In genomic region chr14:103336191-103336590, GRCh38 we compare ENCODE assay signal across 11 cellular contexts. TPM values are rescaled to one million over a fixed set of nuclear protein-coding genes. Genes with fewer than 3 reads are reported as not detected.
A peak's percentile ranks its signal among the peaks of the same experiment; 100 is the strongest.
DNase-seq lines count a peak whose midpoint lies in the region; ATAC-seq and TF ChIP-seq lines count a peak whose summit lies in the region.
"Had no signal": no experiment of that assay in that cellular context is flagged by ENCODE, and none has a peak within 500 bp of the region (broad histone marks: within the 10 kb centered on the region; RNA-seq: fewer than 3 reads in every experiment).

No MANE protein-coding gene starts in this region.

- H3K79me2 ChIP-seq in MM.1S (ENCODE audit: low read length) = peaks cover 33% of the 10 kb centered on the region

- H3K27me3 Mint-ChIP-seq in natural killer cell treated with Interleukin-12 subunit alpha and Interleukin-12 subunit beta and Interleukin-15 and Interleukin-18, amount 100 ng/mL, for 72 hours = no peaks in the 10 kb centered on the region

- no peaks in the 10 kb centered on the region for H3K27me3 ChIP-seq in BLaER1 treated with 17β-estradiol and CSF1 and Interleukin-3, amounts not matched to agents 10 nM and 100 nM
- no peaks in the 10 kb centered on the region for H3K27me3 ChIP-seq in MM.1S (replicated peaks; ENCODE audit: insufficient read depth, low read length)
- H3K27me3 ChIP-seq in dorsolateral prefrontal cortex = no peaks in the 10 kb centered on the region

- peaks cover 64 to 71% (median 67%) of the 10 kb centered on the region in 11 experiments for H4K20me1 ChIP-seq in BLaER1 treated with 17β-estradiol and CSF1 and Interleukin-3, amounts not matched to agents 10 nM and 100 nM
- H4K20me1 ChIP-seq in MM.1S (ENCODE audit: insufficient read depth, low read length) = no peaks in the 10 kb centered on the region

- H2AFZ ChIP-seq in MM.1S (ENCODE audit: low read length) = no peak overlapping the region

- H3F3A ChIP-seq in MM.1S (ENCODE audit: insufficient read depth, low read length) = no peaks in the 10 kb centered on the region

- peak overlapping the region; percentile 79 to 99 (median 91) for H3K4me2 ChIP-seq in BLaER1 treated with 17β-estradiol and CSF1 and Interleukin-3, amounts not matched to agents 10 nM and 100 nM
- H3K4me2 ChIP-seq in MM.1S (ENCODE audit: low read depth, low read length) = peak overlapping the region; percentile 66; the same call in 1 of the 2 replicates

- peaks cover 34 to 73% (median 47%) of the 10 kb centered on the region in 10 experiments for H3K4me1 ChIP-seq in BLaER1 treated with 17β-estradiol and CSF1 and Interleukin-3, amounts not matched to agents 10 nM and 100 nM
- peaks cover 5% of the 10 kb centered on the region; the same call in 1 of the 2 replicates for H3K4me1 ChIP-seq in MM.1S (ENCODE audit: low read length)

- no peaks in the 10 kb centered on the region for H3K9me2 ChIP-seq in MM.1S (replicated peaks; ENCODE audit: insufficient read depth, low read length)

- TF ChIP-seq CTCF in MM.1S (IDR thresholded peaks at IDR 0.05; ENCODE audit: low read length) (no peak), dorsolateral prefrontal cortex (IDR thresholded peaks at IDR 0.05 in 54 of 56, conservative IDR thresholded peaks at IDR 0.05 in 2 of 56; ENCODE audit: low read depth in 1 of 56, partially characterized antibody in 56 of 56) (no peak), GM13976 (IDR thresholded peaks at IDR 0.05; ENCODE audit: borderline replicate concordance, control extremely low read depth, extremely low read depth, insufficient read depth, missing control alignments) (no peak)

- peaks cover 32 to 40% of the 10 kb centered on the region in 2 donors for H3K4me1 Mint-ChIP-seq in natural killer cell treated with Interleukin-12 subunit alpha and Interleukin-12 subunit beta and Interleukin-15 and Interleukin-18, amount 100 ng/mL, for 72 hours (ENCODE audit: low read depth in 2 of 2)

- H3K36me3 ChIP-seq in BLaER1 treated with 17β-estradiol and CSF1 and Interleukin-3, amounts not matched to agents 10 nM and 100 nM = peaks cover 60 to 65% (median 64%) of the 10 kb centered on the region in 11 experiments
- H3K36me3 ChIP-seq in MM.1S (replicated peaks; ENCODE audit: insufficient read depth, low read length) = peaks cover 18% of the 10 kb centered on the region; the same call in 1 of the 2 replicates

- peak overlapping the region; percentile 71 to 100 (median 98) for H3K4me3 ChIP-seq in BLaER1 treated with 17β-estradiol and CSF1 and Interleukin-3, amounts not matched to agents 10 nM and 100 nM
- H3K4me3 ChIP-seq in MM.1S (ENCODE audit: low read length) = no peak overlapping the region
- H3K4me3 ChIP-seq in dorsolateral prefrontal cortex = peak overlapping the region in 56 of 59 donors; percentile 9 to 99 (median 94)

- intact Hi-C loops in dorsolateral prefrontal cortex (cut with DNase I) = no loop called here

- peak overlapping the region; percentile 94 for H3K4me3 Mint-ChIP-seq in natural killer cell treated with Interleukin-12 subunit alpha and Interleukin-12 subunit beta and Interleukin-15 and Interleukin-18, amount 100 ng/mL, for 72 hours

- peak overlapping the region in 2 of 11 experiments; percentile 99; a peak in 2 of 22 replicates for H3K27ac ChIP-seq in BLaER1 treated with 17β-estradiol and CSF1 and Interleukin-3, amounts not matched to agents 10 nM and 100 nM
- H3K27ac ChIP-seq in MM.1S (ENCODE audit: low read length) (no peak overlapping the region), dorsolateral prefrontal cortex (peak overlapping the region in 25 of 59 donors; percentile 2 to 100 (median 100))

- in situ Hi-C loops in GM13976 (cut with MboI; ENCODE audit: low sequenced_read_pairs, unreplicated experiment) = no loop called here

- peak overlapping the region; percentile 73 to 81 for H3K27ac Mint-ChIP-seq in natural killer cell treated with Interleukin-12 subunit alpha and Interleukin-12 subunit beta and Interleukin-15 and Interleukin-18, amount 100 ng/mL, for 72 hours

- peak overlapping the region; percentile 97 to 100 (median 99); a peak in 18 of 22 replicates for H3K9ac ChIP-seq in BLaER1 treated with 17β-estradiol and CSF1 and Interleukin-3, amounts not matched to agents 10 nM and 100 nM
- H3K9ac ChIP-seq in MM.1S (ENCODE audit: low read length) = no peak overlapping the region

- peaks cover 54% of the 10 kb centered on the region for H3K36me3 Mint-ChIP-seq in natural killer cell treated with Interleukin-12 subunit alpha and Interleukin-12 subunit beta and Interleukin-15 and Interleukin-18, amount 100 ng/mL, for 72 hours

- no peak for DNase-seq in MM.1S
- no peak for DNase-seq in dorsolateral prefrontal cortex
- DNase-seq in natural killer cell treated with Interleukin-12 subunit alpha and Interleukin-12 subunit beta and Interleukin-15 and Interleukin-18, amount 100 ng/mL, for 72 hours (ENCODE audit: low spot score) = peak; percentile 59
- no peak for DNase-seq in GM13976 (ENCODE audit: low spot score)
- DNase-seq in NCI-H1092 (lab: John Stamatoyannopoulos, UW) = no peak
- DNase-seq in HT-29 (ENCODE audit: low spot score) = no peak
- DNase-seq: GDM1; SHP77 treated with DMSO at 0.1 percent for 48 hours; stimulated activated CD4-positive, alpha-beta T cell treated with anti-CD3 and anti-CD28 coated beads, Interleukin-1b, Interleukin-23, amount 100 ng/mL, for 48 hours had no signal

- no peaks in the 10 kb centered on the region for H3K9me3 ChIP-seq in BLaER1 treated with 17β-estradiol and CSF1 and Interleukin-3, amounts not matched to agents 10 nM and 100 nM (replicated peaks in 1 of 11)
- no peaks in the 10 kb centered on the region for H3K9me3 ChIP-seq in MM.1S (replicated peaks; ENCODE audit: insufficient read depth, low read length)

- ATAC-seq in natural killer cell treated with Interleukin-12 subunit alpha and Interleukin-12 subunit beta and Interleukin-15 and Interleukin-18, amount 100 ng/mL, for 72 hours = no peak
- no peak for ATAC-seq in HG02885 (IDR thresholded peaks at IDR 0.05; ENCODE audit: poor library complexity, unreplicated experiment)

- no peaks in the 10 kb centered on the region for H3K9me3 Mint-ChIP-seq in natural killer cell treated with Interleukin-12 subunit alpha and Interleukin-12 subunit beta and Interleukin-15 and Interleukin-18, amount 100 ng/mL, for 72 hours

RNA-seq across cellular contexts. Expression of gene EIF5, which starts 2.2 kb away (rescaled TPM):
- total RNA-seq in dorsolateral prefrontal cortex = 100 to 1,000 TPM; 176 to 436 (median 299) TPM
- total RNA-seq in natural killer cell treated with Interleukin-12 subunit alpha and Interleukin-12 subunit beta and Interleukin-15 and Interleukin-18, amount 100 ng/mL, for 72 hours = 100 to 1,000 TPM; 246 to 316 TPM
- 63.7 and 68.0 TPM in 2 replicates for total RNA-seq in HT-29 (2014; rRNA removed; shearing (Covaris generic))

RNA-seq across cellular contexts. Expression of gene MARK3, which starts 49.0 kb away (rescaled TPM):
- 100 to 1,000 TPM; 106 to 189 (median 135) TPM for total RNA-seq in dorsolateral prefrontal cortex
- total RNA-seq in natural killer cell treated with Interleukin-12 subunit alpha and Interleukin-12 subunit beta and Interleukin-15 and Interleukin-18, amount 100 ng/mL, for 72 hours = 100 to 1,000 TPM; 101 to 165 TPM
- 33.2 and 43.0 TPM in 2 replicates for total RNA-seq in HT-29 (2014; rRNA removed; shearing (Covaris generic))
